In the genomic region with DNA sequence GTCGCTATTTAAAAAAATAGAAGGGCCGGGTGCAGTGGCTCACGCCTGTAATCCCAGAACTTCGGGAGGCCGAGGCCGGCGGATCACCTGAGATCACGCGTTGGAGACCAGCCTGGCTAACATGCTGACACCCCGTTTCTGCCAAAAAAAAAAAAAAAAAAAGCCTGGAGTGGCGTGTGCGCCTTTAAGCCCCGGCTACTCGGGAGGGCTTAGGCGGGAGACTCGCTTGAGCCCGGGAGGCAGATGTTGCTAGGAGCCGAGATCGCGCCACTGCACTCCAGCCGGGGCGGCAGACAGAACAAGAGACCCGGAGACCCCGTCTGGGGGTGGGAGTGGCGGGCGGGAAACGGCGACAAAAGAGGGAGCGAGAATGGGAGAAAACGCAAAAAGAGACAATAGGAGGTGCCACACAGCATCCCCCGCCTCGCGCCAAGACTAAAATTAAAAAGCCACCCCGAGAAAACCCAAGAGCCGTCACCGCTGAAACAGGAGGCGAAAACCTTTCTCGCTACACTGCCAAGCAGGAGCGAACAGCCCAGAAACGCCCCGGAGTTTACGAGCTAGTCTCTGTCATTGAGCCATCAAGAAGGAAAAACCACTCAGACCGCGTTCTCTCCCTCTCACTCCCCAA, we compare ENCODE assay signal across 1 cellular context.
A peak's percentile ranks its signal among the peaks of the same experiment; 100 is the strongest.
TF ChIP-seq lines count a peak whose summit lies in the region.

No MANE protein-coding gene starts in this region.

TF ChIP-seq in GM12878, 131 proteins besides CTCF, POLR2A, EP300 and RAD21 (continues in another document):
- TF ChIP-seq PKNOX1 (IDR thresholded peaks at IDR 0.05) (peak; percentile 74), NR2C1 (IDR thresholded peaks at IDR 0.05) (peak; percentile 44), PAX8 (IDR thresholded peaks at IDR 0.05) (0 out of 2 replicates have a peak, but pooled peaks have one; percentile 79), CBFB (IDR thresholded peaks at IDR 0.05; ENCODE audit: low read depth) (peak; percentile 97), SMAD1 (IDR thresholded peaks at IDR 0.05; ENCODE audit: low read depth, partially characterized antibody) (peak; percentile 99), IKZF2 (IDR thresholded peaks at IDR 0.05) (peak; percentile 87 to 90), RB1 (IDR thresholded peaks at IDR 0.05; ENCODE audit: borderline replicate concordance) (peak; percentile 46; the same call in 1 of the 2 replicates), PBX3 (IDR thresholded peaks at IDR 0.05; ENCODE audit: insufficient replicate concordance, low read depth, low read length) (peak; percentile 11), POU2F2 (IDR thresholded peaks at IDR 0.05; ENCODE audit: borderline replicate concordance, low read depth, low read length) (peak; percentile 84), ZNF207 (IDR thresholded peaks at IDR 0.05; ENCODE audit: borderline replicate concordance) (peak; percentile 40; the same call in 1 of the 2 replicates), MTA2 (IDR thresholded peaks at IDR 0.05; ENCODE audit: low read depth) (peak; percentile 44), ZNF592 (IDR thresholded peaks at IDR 0.05) (0 out of 2 replicates have a peak, but pooled peaks have one; percentile 50), RUNX3 (IDR thresholded peaks at IDR 0.05; ENCODE audit: low read length) (0 out of 2 replicates have a peak, but pooled peaks have one; percentile 22), TARDBP (IDR thresholded peaks at IDR 0.05; ENCODE audit: borderline replicate concordance) (0 out of 2 replicates have a peak, but pooled peaks have one; percentile 46), JUNB (IDR thresholded peaks at IDR 0.05) (0 out of 2 replicates have a peak, but pooled peaks have one; percentile 18), POLR2AphosphoS2 (IDR thresholded peaks at IDR 0.05; ENCODE audit: low read depth, low read length) (0 out of 2 replicates have a peak, but pooled peaks have one; percentile 42), FOXM1 (IDR thresholded peaks at IDR 0.05; ENCODE audit: low read depth, low read length) (0 out of 2 replicates have a peak, but pooled peaks have one; percentile 29), PML (IDR thresholded peaks at IDR 0.05; ENCODE audit: low read length) (peak; percentile 85), ETV6 (conservative IDR thresholded peaks at IDR 0.05 in 1 of 2, IDR thresholded peaks at IDR 0.05 in 1 of 2; ENCODE audit: borderline replicate concordance in 1 of 2, low read depth in 1 of 2) (peak in 1 of 2 experiments; percentile 3; a peak in 1 of 4 replicates), BCL11A (IDR thresholded peaks at IDR 0.05; ENCODE audit: low read depth, low read length) (peak; percentile 53; the same call in 1 of the 2 replicates), BACH1 (IDR thresholded peaks at IDR 0.05; ENCODE audit: borderline replicate concordance) (peak; percentile 100), ATF2 (IDR thresholded peaks at IDR 0.05; ENCODE audit: low read length) (peak; percentile 44; the same call in 1 of the 2 replicates), IKZF1 (conservative IDR thresholded peaks at IDR 0.05) (peak; percentile 65), CREM (IDR thresholded peaks at IDR 0.05; ENCODE audit: low read depth) (peak; percentile 59; the same call in 1 of the 2 replicates), YY1 (IDR thresholded peaks at IDR 0.05; ENCODE audit: low read depth, low read length) (peak; percentile 56; the same call in 1 of the 2 replicates), NBN (IDR thresholded peaks at IDR 0.05) (peak; percentile 98)
- TF ChIP-seq, protein P1, sequence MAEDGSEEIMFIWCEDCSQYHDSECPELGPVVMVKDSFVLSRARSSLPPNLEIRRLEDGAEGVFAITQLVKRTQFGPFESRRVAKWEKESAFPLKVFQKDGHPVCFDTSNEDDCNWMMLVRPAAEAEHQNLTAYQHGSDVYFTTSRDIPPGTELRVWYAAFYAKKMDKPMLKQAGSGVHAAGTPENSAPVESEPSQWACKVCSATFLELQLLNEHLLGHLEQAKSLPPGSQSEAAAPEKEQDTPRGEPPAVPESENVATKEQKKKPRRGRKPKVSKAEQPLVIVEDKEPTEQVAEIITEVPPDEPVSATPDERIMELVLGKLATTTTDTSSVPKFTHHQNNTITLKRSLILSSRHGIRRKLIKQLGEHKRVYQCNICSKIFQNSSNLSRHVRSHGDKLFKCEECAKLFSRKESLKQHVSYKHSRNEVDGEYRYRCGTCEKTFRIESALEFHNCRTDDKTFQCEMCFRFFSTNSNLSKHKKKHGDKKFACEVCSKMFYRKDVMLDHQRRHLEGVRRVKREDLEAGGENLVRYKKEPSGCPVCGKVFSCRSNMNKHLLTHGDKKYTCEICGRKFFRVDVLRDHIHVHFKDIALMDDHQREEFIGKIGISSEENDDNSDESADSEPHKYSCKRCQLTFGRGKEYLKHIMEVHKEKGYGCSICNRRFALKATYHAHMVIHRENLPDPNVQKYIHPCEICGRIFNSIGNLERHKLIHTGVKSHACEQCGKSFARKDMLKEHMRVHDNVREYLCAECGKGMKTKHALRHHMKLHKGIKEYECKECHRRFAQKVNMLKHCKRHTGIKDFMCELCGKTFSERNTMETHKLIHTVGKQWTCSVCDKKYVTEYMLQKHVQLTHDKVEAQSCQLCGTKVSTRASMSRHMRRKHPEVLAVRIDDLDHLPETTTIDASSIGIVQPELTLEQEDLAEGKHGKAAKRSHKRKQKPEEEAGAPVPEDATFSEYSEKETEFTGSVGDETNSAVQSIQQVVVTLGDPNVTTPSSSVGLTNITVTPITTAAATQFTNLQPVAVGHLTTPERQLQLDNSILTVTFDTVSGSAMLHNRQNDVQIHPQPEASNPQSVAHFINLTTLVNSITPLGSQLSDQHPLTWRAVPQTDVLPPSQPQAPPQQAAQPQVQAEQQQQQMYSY (CRISPR knock-in tag; IDR thresholded peaks at IDR 0.05) = peak; percentile 99
- TF ChIP-seq, protein P2, sequence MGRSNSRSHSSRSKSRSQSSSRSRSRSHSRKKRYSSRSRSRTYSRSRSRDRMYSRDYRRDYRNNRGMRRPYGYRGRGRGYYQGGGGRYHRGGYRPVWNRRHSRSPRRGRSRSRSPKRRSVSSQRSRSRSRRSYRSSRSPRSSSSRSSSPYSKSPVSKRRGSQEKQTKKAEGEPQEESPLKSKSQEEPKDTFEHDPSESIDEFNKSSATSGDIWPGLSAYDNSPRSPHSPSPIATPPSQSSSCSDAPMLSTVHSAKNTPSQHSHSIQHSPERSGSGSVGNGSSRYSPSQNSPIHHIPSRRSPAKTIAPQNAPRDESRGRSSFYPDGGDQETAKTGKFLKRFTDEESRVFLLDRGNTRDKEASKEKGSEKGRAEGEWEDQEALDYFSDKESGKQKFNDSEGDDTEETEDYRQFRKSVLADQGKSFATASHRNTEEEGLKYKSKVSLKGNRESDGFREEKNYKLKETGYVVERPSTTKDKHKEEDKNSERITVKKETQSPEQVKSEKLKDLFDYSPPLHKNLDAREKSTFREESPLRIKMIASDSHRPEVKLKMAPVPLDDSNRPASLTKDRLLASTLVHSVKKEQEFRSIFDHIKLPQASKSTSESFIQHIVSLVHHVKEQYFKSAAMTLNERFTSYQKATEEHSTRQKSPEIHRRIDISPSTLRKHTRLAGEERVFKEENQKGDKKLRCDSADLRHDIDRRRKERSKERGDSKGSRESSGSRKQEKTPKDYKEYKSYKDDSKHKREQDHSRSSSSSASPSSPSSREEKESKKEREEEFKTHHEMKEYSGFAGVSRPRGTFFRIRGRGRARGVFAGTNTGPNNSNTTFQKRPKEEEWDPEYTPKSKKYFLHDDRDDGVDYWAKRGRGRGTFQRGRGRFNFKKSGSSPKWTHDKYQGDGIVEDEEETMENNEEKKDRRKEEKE (IDR thresholded peaks at IDR 0.05) = peak; percentile 81
- TF ChIP-seq, protein P3, sequence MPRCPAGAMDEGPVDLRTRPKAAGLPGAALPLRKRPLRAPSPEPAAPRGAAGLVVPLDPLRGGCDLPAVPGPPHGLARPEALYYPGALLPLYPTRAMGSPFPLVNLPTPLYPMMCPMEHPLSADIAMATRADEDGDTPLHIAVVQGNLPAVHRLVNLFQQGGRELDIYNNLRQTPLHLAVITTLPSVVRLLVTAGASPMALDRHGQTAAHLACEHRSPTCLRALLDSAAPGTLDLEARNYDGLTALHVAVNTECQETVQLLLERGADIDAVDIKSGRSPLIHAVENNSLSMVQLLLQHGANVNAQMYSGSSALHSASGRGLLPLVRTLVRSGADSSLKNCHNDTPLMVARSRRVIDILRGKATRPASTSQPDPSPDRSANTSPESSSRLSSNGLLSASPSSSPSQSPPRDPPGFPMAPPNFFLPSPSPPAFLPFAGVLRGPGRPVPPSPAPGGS (IDR thresholded peaks at IDR 0.05; ENCODE audit: borderline replicate concordance, insufficient read depth, low read depth, low read length, poor library complexity, severe bottlenecking) = peak; percentile 42
- TF ChIP-seq, protein P4, sequence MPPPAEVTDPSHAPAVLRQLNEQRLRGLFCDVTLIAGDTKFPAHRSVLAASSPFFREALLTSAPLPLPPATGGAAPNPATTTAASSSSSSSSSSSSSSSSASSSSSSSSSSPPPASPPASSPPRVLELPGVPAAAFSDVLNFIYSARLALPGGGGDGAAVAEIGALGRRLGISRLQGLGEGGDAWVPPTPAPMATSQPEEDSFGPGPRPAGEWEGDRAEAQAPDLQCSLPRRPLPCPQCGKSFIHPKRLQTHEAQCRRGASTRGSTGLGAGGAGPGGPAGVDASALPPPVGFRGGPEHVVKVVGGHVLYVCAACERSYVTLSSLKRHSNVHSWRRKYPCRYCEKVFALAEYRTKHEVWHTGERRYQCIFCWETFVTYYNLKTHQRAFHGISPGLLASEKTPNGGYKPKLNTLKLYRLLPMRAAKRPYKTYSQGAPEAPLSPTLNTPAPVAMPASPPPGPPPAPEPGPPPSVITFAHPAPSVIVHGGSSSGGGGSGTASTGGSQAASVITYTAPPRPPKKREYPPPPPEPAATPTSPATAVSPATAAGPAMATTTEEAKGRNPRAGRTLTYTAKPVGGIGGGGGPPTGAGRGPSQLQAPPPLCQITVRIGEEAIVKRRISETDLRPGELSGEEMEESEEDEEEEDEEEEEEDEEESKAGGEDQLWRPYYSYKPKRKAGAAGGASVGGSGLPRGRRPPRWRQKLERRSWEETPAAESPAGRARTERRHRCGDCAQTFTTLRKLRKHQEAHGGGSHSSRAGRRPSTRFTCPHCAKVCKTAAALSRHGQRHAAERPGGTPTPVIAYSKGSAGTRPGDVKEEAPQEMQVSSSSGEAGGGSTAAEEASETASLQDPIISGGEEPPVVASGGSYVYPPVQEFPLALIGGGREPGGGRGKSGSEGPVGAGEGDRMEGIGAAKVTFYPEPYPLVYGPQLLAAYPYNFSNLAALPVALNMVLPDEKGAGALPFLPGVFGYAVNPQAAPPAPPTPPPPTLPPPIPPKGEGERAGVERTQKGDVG (CRISPR knock-in tag; IDR thresholded peaks at IDR 0.05) = peak; percentile 99
